8 cellular contexts compared by ENCODE assay signal in the genomic region with DNA sequence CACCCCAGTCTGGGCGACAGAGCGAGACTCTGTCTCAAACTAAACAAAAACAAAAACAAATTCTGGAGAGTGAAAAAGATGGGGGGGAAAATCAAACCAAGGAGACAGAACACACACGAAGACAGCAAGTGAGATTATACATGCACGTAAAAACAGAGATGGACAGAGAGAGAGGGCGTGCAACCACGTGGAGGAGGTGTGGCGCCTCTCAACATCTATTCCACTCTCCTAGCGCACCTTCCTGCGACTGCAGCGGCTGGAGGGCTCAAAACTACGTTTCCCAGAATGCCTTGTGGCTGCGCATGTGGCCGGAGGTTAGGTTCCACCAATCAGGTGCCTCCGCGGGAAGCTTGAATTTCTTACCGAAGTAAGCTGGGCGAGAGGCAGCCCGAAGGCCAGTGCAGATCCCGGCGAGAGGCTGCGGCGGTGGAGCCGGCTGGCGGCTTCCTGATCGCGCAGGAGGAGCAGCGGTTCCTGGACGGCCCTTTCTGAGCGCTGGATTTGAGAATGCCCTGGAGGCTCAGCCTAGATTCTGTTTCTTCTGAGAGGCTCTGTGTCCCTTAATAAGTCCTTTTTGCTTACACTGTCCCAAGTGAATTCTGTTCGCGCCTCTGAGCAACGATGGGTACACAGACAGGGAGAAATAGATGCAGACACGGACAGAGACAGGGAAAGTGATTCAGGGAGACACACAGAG. TPM values are rescaled to one million over a fixed set of nuclear protein-coding genes. Genes with fewer than 3 reads are reported as not detected.
A peak's percentile ranks its signal among the peaks of the same experiment; 100 is the strongest.
DNase-seq lines count a peak whose midpoint lies in the region; ATAC-seq and TF ChIP-seq lines count a peak whose summit lies in the region.

No MANE protein-coding gene starts in this region.

- intact Hi-C loops in heart left ventricle (cut with DNase I) (loop anchor here in 7 of 10 donors (2.0 to 10.0 kb wide), 6 partner anchors 25 to 90 kb away; partner anchors contain the start of gene MYPOP (in 1 of the 7)), prostate gland (cut with DNase I) (no loop called here), aorta (cut with DNase I) (no loop called here)

- H3K27ac Mint-ChIP-seq in activated naive CD4-positive, alpha-beta T cell treated with anti-CD3 and anti-CD28 coated beads, Interleukin-2, amount 50 U/mL, for 72 hours = peak overlapping the region in 1 of 2 donors; percentile 66

- H3K27me3 ChIP-seq in heart left ventricle (peaks cover 0 to 5% (median 0%) of the 10 kb centered on the region in 9 donors), prostate gland (replicated peaks; ENCODE audit: insufficient read depth) (no peaks in the 10 kb centered on the region), aorta (ENCODE audit: control insufficient read depth in 1 of 2, insufficient read depth in 2 of 2, low read length in 1 of 2) (no peaks in the 10 kb centered on the region)

- 7 to 9% (median 8%) methylated on average over 33 of the region's 33 CpGs for WGBS in heart left ventricle, 4 donors
- WGBS in prostate gland = 8% methylated on average over 33 of the region's 33 CpGs
- 8 to 9% methylated on average over 33 of the region's 33 CpGs for WGBS in aorta, 2 donors

- H3K4me1 ChIP-seq in heart left ventricle (peaks cover 0 to 9% (median 3%) of the 10 kb centered on the region in 12 donors), prostate gland (replicated peaks) (no peaks in the 10 kb centered on the region), aorta (ENCODE audit: control insufficient read depth in 1 of 2, insufficient read depth in 2 of 2, low read length in 2 of 2) (no peaks in the 10 kb centered on the region)

- ATAC-seq in GM21529 (IDR thresholded peaks at IDR 0.05; ENCODE audit: unreplicated experiment) = peak; percentile 68
- peak; percentile 98 for ATAC-seq in SK-N-SH treated with all-trans-retinoic acid at 6 μM for 48 hours
- peak; percentile 98 to 99 for ATAC-seq in activated naive CD4-positive, alpha-beta T cell treated with anti-CD3 and anti-CD28 coated beads, Interleukin-2, amount 50 U/mL, for 72 hours
- ATAC-seq in heart left ventricle = peak; percentile 82 to 94 (median 94)
- peak; percentile 90 for ATAC-seq in aorta (ENCODE audit: low FRiP score)

- H3K36me3 Mint-ChIP-seq in activated naive CD4-positive, alpha-beta T cell treated with anti-CD3 and anti-CD28 coated beads, Interleukin-2, amount 50 U/mL, for 72 hours = peaks cover 5% of the 10 kb centered on the region in 2 donors

- peak in 2 of 12 donors; percentile 8 to 26 for TF ChIP-seq CTCF in heart left ventricle (IDR thresholded peaks at IDR 0.05)
- TF ChIP-seq CTCF in prostate gland (IDR thresholded peaks at IDR 0.05) = no peak

- no peaks in the 10 kb centered on the region for H3K9me3 Mint-ChIP-seq in activated naive CD4-positive, alpha-beta T cell treated with anti-CD3 and anti-CD28 coated beads, Interleukin-2, amount 50 U/mL, for 72 hours

- DNase-seq in CMK (ENCODE audit: low read depth) = peak; percentile 71
- peak; percentile 92 for DNase-seq in NCI-H128 (lab: John Stamatoyannopoulos, UW; ENCODE audit: unreplicated experiment)
- peak; percentile 84 to 86 for DNase-seq in activated naive CD4-positive, alpha-beta T cell treated with anti-CD3 and anti-CD28 coated beads, Interleukin-2, amount 50 U/mL, for 72 hours (ENCODE audit: low spot score in 2 of 2)
- DNase-seq in heart left ventricle = peak; percentile 87 to 93 (median 91)
- DNase-seq in prostate gland (ENCODE audit: low spot score) = peak; percentile 83
- peak; percentile 92 to 96 for DNase-seq in aorta

- no peaks in the 10 kb centered on the region for H3K9me3 ChIP-seq in heart left ventricle
- H3K9me3 ChIP-seq in prostate gland = no peaks in the 10 kb centered on the region
- no peaks in the 10 kb centered on the region for H3K9me3 ChIP-seq in aorta (ENCODE audit: control insufficient read depth, low read length)

- TF ChIP-seq POLR2A in heart left ventricle (IDR thresholded peaks at IDR 0.05) (no peak), prostate gland (IDR thresholded peaks at IDR 0.05) (peak; percentile 12)

- H3K36me3 ChIP-seq in heart left ventricle (no peaks in the 10 kb centered on the region), prostate gland (no peaks in the 10 kb centered on the region), aorta (ENCODE audit: control insufficient read depth in 1 of 2, insufficient read depth in 2 of 2, low read length in 1 of 2) (no peaks in the 10 kb centered on the region)

- H3K4me3 ChIP-seq in heart left ventricle (peak overlapping the region in 1 of 12 donors; percentile 19), prostate gland (no peak overlapping the region), aorta (ENCODE audit: low read length in 2 of 2) (no peak overlapping the region)

- H3K27ac ChIP-seq in heart left ventricle = no peak overlapping the region
- H3K27ac ChIP-seq in prostate gland = no peak overlapping the region
- H3K27ac ChIP-seq in aorta (ENCODE audit: low read depth in 1 of 2, low read length in 2 of 2) = no peak overlapping the region

TF ChIP-seq in SK-N-SH treated with all-trans-retinoic acid at 6 μM for 48 hours, 23 proteins besides CTCF, POLR2A, EP300 and RAD21 (continues in another document):
- no peak for TF ChIP-seq GLIS3 (CRISPR knock-in tag; IDR thresholded peaks at IDR 0.05)
- TF ChIP-seq, protein P1, sequence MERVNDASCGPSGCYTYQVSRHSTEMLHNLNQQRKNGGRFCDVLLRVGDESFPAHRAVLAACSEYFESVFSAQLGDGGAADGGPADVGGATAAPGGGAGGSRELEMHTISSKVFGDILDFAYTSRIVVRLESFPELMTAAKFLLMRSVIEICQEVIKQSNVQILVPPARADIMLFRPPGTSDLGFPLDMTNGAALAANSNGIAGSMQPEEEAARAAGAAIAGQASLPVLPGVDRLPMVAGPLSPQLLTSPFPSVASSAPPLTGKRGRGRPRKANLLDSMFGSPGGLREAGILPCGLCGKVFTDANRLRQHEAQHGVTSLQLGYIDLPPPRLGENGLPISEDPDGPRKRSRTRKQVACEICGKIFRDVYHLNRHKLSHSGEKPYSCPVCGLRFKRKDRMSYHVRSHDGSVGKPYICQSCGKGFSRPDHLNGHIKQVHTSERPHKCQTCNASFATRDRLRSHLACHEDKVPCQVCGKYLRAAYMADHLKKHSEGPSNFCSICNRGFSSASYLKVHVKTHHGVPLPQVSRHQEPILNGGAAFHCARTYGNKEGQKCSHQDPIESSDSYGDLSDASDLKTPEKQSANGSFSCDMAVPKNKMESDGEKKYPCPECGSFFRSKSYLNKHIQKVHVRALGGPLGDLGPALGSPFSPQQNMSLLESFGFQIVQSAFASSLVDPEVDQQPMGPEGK (CRISPR knock-in tag; IDR thresholded peaks at IDR 0.05; ENCODE audit: borderline replicate concordance) = no peak
- no peak for TF ChIP-seq ARNTL (CRISPR knock-in tag; IDR thresholded peaks at IDR 0.05; ENCODE audit: borderline replicate concordance, low read depth)
- TF ChIP-seq ISL1 (CRISPR knock-in tag; IDR thresholded peaks at IDR 0.05) = no peak
- no peak for TF ChIP-seq TCF4 (CRISPR knock-in tag; IDR thresholded peaks at IDR 0.05; ENCODE audit: borderline replicate concordance)
- no peak for TF ChIP-seq PPARA (CRISPR knock-in tag; IDR thresholded peaks at IDR 0.05; ENCODE audit: borderline replicate concordance)
- TF ChIP-seq, protein P2, sequence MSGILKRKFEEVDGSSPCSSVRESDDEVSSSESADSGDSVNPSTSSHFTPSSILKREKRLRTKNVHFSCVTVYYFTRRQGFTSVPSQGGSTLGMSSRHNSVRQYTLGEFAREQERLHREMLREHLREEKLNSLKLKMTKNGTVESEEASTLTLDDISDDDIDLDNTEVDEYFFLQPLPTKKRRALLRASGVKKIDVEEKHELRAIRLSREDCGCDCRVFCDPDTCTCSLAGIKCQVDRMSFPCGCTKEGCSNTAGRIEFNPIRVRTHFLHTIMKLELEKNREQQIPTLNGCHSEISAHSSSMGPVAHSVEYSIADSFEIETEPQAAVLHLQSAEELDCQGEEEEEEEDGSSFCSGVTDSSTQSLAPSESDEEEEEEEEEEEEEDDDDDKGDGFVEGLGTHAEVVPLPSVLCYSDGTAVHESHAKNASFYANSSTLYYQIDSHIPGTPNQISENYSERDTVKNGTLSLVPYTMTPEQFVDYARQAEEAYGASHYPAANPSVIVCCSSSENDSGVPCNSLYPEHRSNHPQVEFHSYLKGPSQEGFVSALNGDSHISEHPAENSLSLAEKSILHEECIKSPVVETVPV (CRISPR knock-in tag; IDR thresholded peaks at IDR 0.05) = no peak
- TF ChIP-seq OSR1 (CRISPR knock-in tag; IDR thresholded peaks at IDR 0.05) = no peak
- TF ChIP-seq BACH2 (CRISPR knock-in tag; IDR thresholded peaks at IDR 0.05; ENCODE audit: borderline replicate concordance) = no peak
- no peak for TF ChIP-seq ZNF565 (CRISPR knock-in tag; conservative IDR thresholded peaks at IDR 0.05; ENCODE audit: low read depth)

RNA-seq across cellular contexts. Expression of gene NANOS2, which starts 13.1 kb away (rescaled TPM):
- total RNA-seq in activated naive CD4-positive, alpha-beta T cell treated with anti-CD3 and anti-CD28 coated beads, Interleukin-2, amount 50 U/mL, for 72 hours = not detected
- total RNA-seq in heart left ventricle (not detected), prostate gland (1 to 10 TPM in 1 of 2 donors, not detected in 1; 4.1 TPM), aorta (not detected)
- polyA plus RNA-seq in heart left ventricle (not detected), aorta (not detected)

RNA-seq across cellular contexts. Expression of gene MYPOP, which starts 25.3 kb away (rescaled TPM):
- 1 to 10 TPM; 8.3 to 9.1 TPM for total RNA-seq in activated naive CD4-positive, alpha-beta T cell treated with anti-CD3 and anti-CD28 coated beads, Interleukin-2, amount 50 U/mL, for 72 hours
- total RNA-seq in heart left ventricle (10 to 100 TPM in 5 of 9 donors, 1 to 10 TPM in 4; 8.3 to 16.0 (median 10.6) TPM), prostate gland (1 to 10 TPM; 8.7 to 9.1 TPM), aorta (1 to 10 TPM; 5.6 to 7.3 TPM)
- polyA plus RNA-seq in heart left ventricle (1 to 10 TPM; 7.9 to 8.7 TPM), aorta (1 to 10 TPM; 4.9 to 8.3 TPM)

RNA-seq across cellular contexts. Expression of gene IRF2BP1, which starts 41.8 kb away (rescaled TPM):
- total RNA-seq in activated naive CD4-positive, alpha-beta T cell treated with anti-CD3 and anti-CD28 coated beads, Interleukin-2, amount 50 U/mL, for 72 hours = 10 to 100 TPM; 14.9 to 15.6 TPM
- total RNA-seq in heart left ventricle = 10 to 100 TPM; 17.7 to 40.0 (median 19.6) TPM
- 10 to 100 TPM; 13.6 to 14.5 TPM for polyA plus RNA-seq in heart left ventricle
- total RNA-seq in prostate gland = 10 to 100 TPM; 55.5 to 63.0 TPM
- 10 to 100 TPM; 15.6 to 17.7 TPM for total RNA-seq in aorta
- polyA plus RNA-seq in aorta = 10 to 100 TPM in 1 of 2 donors, 1 to 10 TPM in 1; 4.1 to 13.3 TPM

RNA-seq across cellular contexts. Expression of gene NOVA2, which starts 46.0 kb away (rescaled TPM):
- total RNA-seq in activated naive CD4-positive, alpha-beta T cell treated with anti-CD3 and anti-CD28 coated beads, Interleukin-2, amount 50 U/mL, for 72 hours = under 1 TPM in 1 of 2 donors, not detected in 1; 0.08 TPM
- total RNA-seq in heart left ventricle (10 to 100 TPM in 1 of 9 donors, 1 to 10 TPM in 8; 2.2 to 10.0 (median 4.8) TPM), prostate gland (1 to 10 TPM in 1 of 2 donors, under 1 TPM in 1; 0.87 to 3.1 TPM), aorta (10 to 100 TPM in 1 of 2 donors, 1 to 10 TPM in 1; 8.1 to 18.2 TPM)
- polyA plus RNA-seq in heart left ventricle (1 to 10 TPM; 2.6 to 5.2 TPM), aorta (under 1 TPM in 1 of 2 donors, not detected in 1; 0.13 TPM)

Comparison
In these comparisons a context has a peak if more than half of its experiments do, and no peak if none do; other contexts are left out.
1. intact Hi-C loops: an anchor here in heart left ventricle (2.0 to 10.0 kb wide); none called in prostate gland and aorta.